ENCODE assay signal across 8 cellular contexts in the genomic region with DNA sequence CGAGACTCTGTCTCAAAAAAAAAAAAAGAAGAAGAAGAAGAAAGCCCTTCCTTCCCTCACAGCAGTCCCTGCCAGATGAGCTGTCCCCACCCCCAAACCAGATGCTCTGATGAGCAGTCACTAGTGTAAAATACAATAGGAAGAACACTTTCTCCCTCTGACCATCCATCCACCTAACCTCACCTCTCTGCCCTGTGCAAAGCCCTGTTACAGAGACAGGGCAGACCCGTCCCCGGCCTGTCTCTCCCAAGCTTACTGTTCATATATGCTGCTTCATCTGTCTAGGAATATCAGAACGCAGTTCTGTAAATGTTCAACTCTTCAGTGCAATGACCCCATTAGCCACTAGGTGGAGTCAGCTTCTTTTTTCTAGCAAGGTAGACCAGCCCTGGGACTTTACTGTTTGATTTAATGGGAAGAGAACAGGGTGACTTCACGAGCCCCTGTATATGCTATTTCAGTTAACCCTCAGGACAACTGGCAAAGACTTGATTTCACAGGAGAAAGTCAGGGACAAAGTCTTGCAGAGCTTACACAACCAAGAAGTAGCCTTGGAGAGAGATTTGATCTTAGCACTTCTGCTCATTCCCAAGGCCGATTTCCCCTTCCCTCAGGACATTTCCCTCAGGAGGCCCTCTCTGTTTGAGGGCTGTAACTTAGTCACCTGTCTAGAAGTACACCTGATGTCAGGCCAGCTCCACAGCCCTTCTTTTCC. TPM values are rescaled to one million over a fixed set of nuclear protein-coding genes. Genes with fewer than 3 reads are reported as not detected.
DNase-seq lines count a peak whose midpoint lies in the region; ATAC-seq and TF ChIP-seq lines count a peak whose summit lies in the region.

No MANE protein-coding gene starts in this region.

- H3K4me1 Mint-ChIP-seq in Calu3 (ENCODE audit: low read depth, unreplicated experiment): peaks cover 11% of the 10 kb centered on the region

- CTCF ChIA-PET in Calu3 (lab: Charles Lee): interaction anchor here (0.6 to 2.0 kb wide), 12 partner anchors 10 to 411 kb away, joined by 3 to 57 read pairs (median 4); partner anchors contain the start of gene FGFR4

- WGBS in psoas muscle, 3 donors: 18 to 23% (median 20%) methylated on average over 5 to 6 of the region's 6 CpGs

- peaks cover 15% of the 10 kb centered on the region for H3K36me3 Mint-ChIP-seq in Calu3 (ENCODE audit: insufficient read depth, unreplicated experiment)

- H3K27me3 Mint-ChIP-seq in Calu3 (ENCODE audit: unreplicated experiment): no peaks in the 10 kb centered on the region

- H3K4me1 ChIP-seq in psoas muscle: peaks cover 2% of the 10 kb centered on the region

- H3K4me3 ChIP-seq in SK-N-MC (no peak overlapping the region), psoas muscle (no peak overlapping the region)

- H3K27ac Mint-ChIP-seq in Calu3 (ENCODE audit: unreplicated experiment): no peak overlapping the region

- H3K4me3 Mint-ChIP-seq in Calu3 (ENCODE audit: low read depth, unreplicated experiment): no peak overlapping the region

- no peaks in the 10 kb centered on the region for H3K36me3 ChIP-seq in SK-N-MC (ENCODE audit: insufficient read depth, low read length)
- peaks cover 0 to 7% of the 10 kb centered on the region in 2 donors for H3K36me3 ChIP-seq in psoas muscle (ENCODE audit: insufficient read depth in 1 of 2, low read depth in 1 of 2)

- H3K9ac ChIP-seq in SK-N-MC (ENCODE audit: insufficient read length): no peak overlapping the region

- no peak overlapping the region for H3K27ac ChIP-seq in SK-N-MC
- H3K27ac ChIP-seq in psoas muscle: no peak overlapping the region

- no peaks in the 10 kb centered on the region for H3K27me3 ChIP-seq in psoas muscle (ENCODE audit: insufficient read depth in 3 of 3, low read length in 2 of 3)

- no TSS peak for BruUV-seq in Calu3 (replicated peaks; lab: Mats Ljungman, UMichigan)

- peak; percentile 79 for TF ChIP-seq CTCF in Calu3 (IDR thresholded peaks at IDR 0.05; ENCODE audit: unreplicated experiment)
- peak; percentile 86 for TF ChIP-seq CTCF in psoas muscle (IDR thresholded peaks at IDR 0.05)

- DNase-seq in Calu3 (peak; percentile 87), NAMALWA (ENCODE audit: low spot score) (peak; percentile 95), SK-N-MC (ENCODE audit: low read depth, low spot score) (peak; percentile 70), Right ventricle myocardium superior (no peak), psoas muscle (no peak)
- DNase-seq in activated naive CD4-positive, alpha-beta T cell treated with anti-CD3 and anti-CD28 coated beads, Interleukin-2, amount 50 U/mL, for 16 hours: peak; percentile 61

- H3K9me3 Mint-ChIP-seq in Calu3 (ENCODE audit: low read depth, unreplicated experiment): no peaks in the 10 kb centered on the region

- intact Hi-C loops in Calu3 (cut with micrococcal nuclease; ENCODE audit: unreplicated experiment) (loop anchor here (1.0 kb wide), 1 partner anchor 39 kb away; no protein-coding TSS in a partner anchor), Right ventricle myocardium superior (cut with DNase I) (loop anchor here (2.0 kb wide), 1 partner anchor 39 kb away; no protein-coding TSS in a partner anchor), psoas muscle (cut with DNase I) (loop anchor here in 1 of 2 donors (2.0 kb wide), 1 partner anchor 41 kb away; no protein-coding TSS in a partner anchor)

- ATAC-seq in GM21576 (IDR thresholded peaks at IDR 0.05; ENCODE audit: unreplicated experiment) (peak; percentile 45), Right ventricle myocardium superior (ENCODE audit: poor library complexity) (peak; percentile 88), psoas muscle (peak; percentile 77 to 86 (median 80)), GM19035 (IDR thresholded peaks at IDR 0.05; ENCODE audit: unreplicated experiment) (no peak)

- H3K9me3 ChIP-seq in SK-N-MC (ENCODE audit: low read depth, low read length): no peaks in the 10 kb centered on the region
- H3K9me3 ChIP-seq in psoas muscle: no peaks in the 10 kb centered on the region

RNA-seq across cellular contexts. Expression of gene FGFR4, which starts 14.9 kb away (rescaled TPM):
- total RNA-seq in Calu3 (2022) (275 and 291 TPM in 2 replicates), Right ventricle myocardium superior (2.3 TPM), psoas muscle (1 to 10 TPM; 3.2 to 6.5 (median 4.3) TPM)
- polyA plus RNA-seq in psoas muscle: 1 to 10 TPM; 1.6 to 4.6 (median 3.1) TPM

RNA-seq across cellular contexts. Expression of gene ZNF346, which starts 49.3 kb away (rescaled TPM):
- total RNA-seq in Calu3 (2022) (29.4 and 31.2 TPM in 2 replicates), Right ventricle myocardium superior (5.7 TPM), psoas muscle (1 to 10 TPM; 3.5 to 7.9 (median 6.8) TPM)
- polyA plus RNA-seq in psoas muscle: 1 to 10 TPM; 4.8 to 8.3 (median 5.4) TPM

Comparison
In these comparisons a context has a peak if more than half of its experiments do, and no peak if none do; other contexts are left out.
1. DNase-seq: peak in Calu3 (single experiment), NAMALWA (single experiment), SK-N-MC (single experiment) and activated naive CD4-positive, alpha-beta T cell treated with anti-CD3 and anti-CD28 coated beads, Interleukin-2, amount 50 U/mL, for 16 hours (single experiment); none in Right ventricle myocardium superior (single experiment) and psoas muscle (0 of 2).
2. RNA of gene FGFR4, which starts 14.9 kb away (total RNA-seq): 275 to 291 TPM in Calu3; 3.2 to 6.5 TPM in psoas muscle and 2.3 TPM in Right ventricle myocardium superior (single experiment); every median in the first group is over 10 times any median in the second.